Comparison of ENCODE assay signal across 7 cellular contexts in the genomic region with DNA sequence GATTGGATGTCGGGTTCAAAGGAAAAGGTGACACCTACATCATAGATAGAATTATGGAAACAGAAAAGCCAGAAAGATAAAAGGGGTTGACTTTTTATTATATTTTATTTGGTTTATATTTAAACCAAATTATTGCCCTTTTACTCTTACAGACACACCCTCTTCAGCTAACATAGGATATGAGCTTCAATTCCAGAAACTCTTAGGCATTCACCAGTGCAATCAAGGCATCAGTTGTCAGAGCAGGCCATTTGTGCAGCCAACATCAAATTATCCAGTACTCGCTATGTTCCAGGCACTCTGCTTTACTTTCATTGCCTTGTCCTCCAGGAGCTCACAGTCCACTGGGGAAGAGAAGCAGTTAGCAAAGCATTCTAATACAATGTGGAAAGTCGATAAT.
"Had no signal": no experiment of that assay in that cellular context is flagged by ENCODE, and none has a peak within 500 bp of the region (broad histone marks: within the 10 kb centered on the region; RNA-seq: fewer than 3 reads in every experiment).

No MANE protein-coding gene starts in this region.

- H3K27ac ChIP-seq: GM23248 had no signal

- H3K4me3 ChIP-seq: GM23248 had no signal

- DNase-seq: GM23248, GOT3, H9, HCEC 1CT, IMR-90 had no signal

- H2AFZ ChIP-seq: GM23248 had no signal

- H3K9ac ChIP-seq: GM23248 had no signal

- FAIRE-seq: H54, HTR-8/SVneo had no signal
